ENCODE assay signal across 8 cellular contexts in the genomic region with DNA sequence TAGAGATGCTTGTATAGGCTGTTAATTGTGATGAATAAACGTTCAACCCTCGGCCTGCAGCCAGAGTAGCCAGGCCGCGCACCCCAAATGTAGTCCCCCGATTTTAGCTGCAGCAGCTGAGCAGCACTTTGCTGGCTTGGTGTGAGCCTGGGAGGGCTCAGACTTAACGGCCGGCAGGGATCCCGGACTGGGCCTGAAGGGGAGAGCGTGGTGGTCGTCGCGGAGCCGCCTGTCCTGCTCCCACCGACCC. TPM values are rescaled to one million over a fixed set of nuclear protein-coding genes. Genes with fewer than 3 reads are reported as not detected.
A peak's percentile ranks its signal among the peaks of the same experiment; 100 is the strongest.
DNase-seq lines count a peak whose midpoint lies in the region; ATAC-seq and TF ChIP-seq lines count a peak whose summit lies in the region.

No MANE protein-coding gene starts in this region.

- intact Hi-C loops in Caco-2 (cut with micrococcal nuclease; ENCODE audit: unreplicated experiment): loop anchor here (1.0 to 2.0 kb wide), 3 partner anchors 13 to 147 kb away; a partner anchor contains a TSS
- intact Hi-C loops in esophagus squamous epithelium (cut with DNase I): no loop called here

- ATAC-seq in HG02973 (IDR thresholded peaks at IDR 0.05; ENCODE audit: unreplicated experiment): no peak
- no peak for ATAC-seq in HG02870 (IDR thresholded peaks at IDR 0.05; ENCODE audit: unreplicated experiment)

- DNase-seq in Caco-2 (peak in 1 of 2 experiments; percentile 13), SJSA1 (ENCODE audit: low read depth in 1 of 2, low spot score in 2 of 2) (no peak), esophagus squamous epithelium (lab: John Stamatoyannopoulos, UW) (no peak), NCI-H510A (lab: John Stamatoyannopoulos, UW) (no peak), cerebellum (ENCODE audit: low spot score) (no peak)

- no peaks in the 10 kb centered on the region for H3K79me2 ChIP-seq in parathyroid adenoma

- H3K27ac Mint-ChIP-seq in Caco-2 (ENCODE audit: unreplicated experiment): peak overlapping the region; percentile 91

- no peaks in the 10 kb centered on the region for H3K9me3 Mint-ChIP-seq in Caco-2 (ENCODE audit: unreplicated experiment)

- H2AFZ ChIP-seq in parathyroid adenoma: peak overlapping the region; percentile 82

- H3K4me3 Mint-ChIP-seq in Caco-2 (ENCODE audit: unreplicated experiment): peak overlapping the region; percentile 75

- H3K9ac ChIP-seq in parathyroid adenoma: no peak overlapping the region

- H3K27ac ChIP-seq in SJSA1 (peak overlapping the region; percentile 58; the same call in 1 of the 2 replicates), esophagus squamous epithelium (peak overlapping the region; percentile 84 to 89 (median 84)), parathyroid adenoma (peak overlapping the region; percentile 83)

- no peaks in the 10 kb centered on the region for H3K27me3 Mint-ChIP-seq in Caco-2 (ENCODE audit: insufficient read depth, unreplicated experiment)

- BruUV-seq in Caco-2 (replicated peaks; lab: Mats Ljungman, UMichigan): TSS peak; percentile 15

- no peak for TF ChIP-seq CTCF in Caco-2 (IDR thresholded peaks at IDR 0.05; ENCODE audit: insufficient read depth in 1 of 2, low read depth in 1 of 2, low read length in 1 of 2, severe bottlenecking in 1 of 2, unreplicated experiment in 1 of 2)
- no peak for TF ChIP-seq CTCF in esophagus squamous epithelium (IDR thresholded peaks at IDR 0.05)
- TF ChIP-seq CTCF in parathyroid adenoma (IDR thresholded peaks at IDR 0.05): no peak

- peaks cover 10% of the 10 kb centered on the region for H3K4me1 Mint-ChIP-seq in Caco-2 (ENCODE audit: low read depth, unreplicated experiment)

- WGBS in esophagus squamous epithelium, 2 donors: no CpG with 5 or more reads among the region's 14 CpGs

- H3K4me3 ChIP-seq in Caco-2 (ENCODE audit: low read depth, low read length) (peak overlapping the region; percentile 70), SJSA1 (peak overlapping the region; percentile 51), esophagus squamous epithelium (peak overlapping the region; percentile 71 to 81 (median 76)), parathyroid adenoma (ENCODE audit: low read depth, low read length) (peak overlapping the region; percentile 69)

- peaks cover 3% of the 10 kb centered on the region for H3K36me3 ChIP-seq in Caco-2 (ENCODE audit: control insufficient read depth, insufficient read depth, low read length)
- peaks cover 88% of the 10 kb centered on the region for H3K36me3 ChIP-seq in SJSA1
- peaks cover 23 to 47% (median 32%) of the 10 kb centered on the region in 3 donors for H3K36me3 ChIP-seq in esophagus squamous epithelium
- H3K36me3 ChIP-seq in parathyroid adenoma (ENCODE audit: control insufficient read depth, insufficient read depth, low read length): no peaks in the 10 kb centered on the region

- POLR2A ChIA-PET in Caco-2 (lab: Charles Lee): interaction anchor here (0.6 to 1.5 kb wide), 6 partner anchors 12 to 68 kb away, joined by 3 to 10 read pairs (median 3); a partner anchor contains a TSS

- H3K9me3 ChIP-seq in Caco-2: no peaks in the 10 kb centered on the region
- no peaks in the 10 kb centered on the region for H3K9me3 ChIP-seq in SJSA1 (replicated peaks)
- no peaks in the 10 kb centered on the region for H3K9me3 ChIP-seq in esophagus squamous epithelium
- no peaks in the 10 kb centered on the region for H3K9me3 ChIP-seq in parathyroid adenoma (ENCODE audit: control insufficient read depth, low read length)

- no peaks in the 10 kb centered on the region for H3K27me3 ChIP-seq in Caco-2 (replicated peaks; ENCODE audit: control insufficient read depth, insufficient read depth, low read length)
- no peaks in the 10 kb centered on the region for H3K27me3 ChIP-seq in SJSA1 (replicated peaks)
- H3K27me3 ChIP-seq in esophagus squamous epithelium: no peaks in the 10 kb centered on the region
- no peaks in the 10 kb centered on the region for H3K27me3 ChIP-seq in parathyroid adenoma (ENCODE audit: control insufficient read depth, insufficient read depth, low read length)

- peaks cover 81% of the 10 kb centered on the region for H3K36me3 Mint-ChIP-seq in Caco-2 (ENCODE audit: insufficient read depth, unreplicated experiment)

- peaks cover 12% of the 10 kb centered on the region for H3K4me1 ChIP-seq in Caco-2
- H3K4me1 ChIP-seq in SJSA1 (replicated peaks): peaks cover 21% of the 10 kb centered on the region
- peaks cover 14 to 47% (median 23%) of the 10 kb centered on the region in 3 donors for H3K4me1 ChIP-seq in esophagus squamous epithelium
- H3K4me1 ChIP-seq in parathyroid adenoma: peaks cover 31% of the 10 kb centered on the region

- H3K4me2 ChIP-seq in parathyroid adenoma (ENCODE audit: low read length): peak overlapping the region; percentile 88

- CTCF ChIA-PET in Caco-2 (lab: Charles Lee): interaction anchor here (1.0 to 1.5 kb wide), 3 partner anchors 12 to 17 kb away, joined by 3 to 4 read pairs (median 4); a partner anchor contains a TSS

- no peak for TF ChIP-seq POLR2A in esophagus squamous epithelium (IDR thresholded peaks at IDR 0.05)

RNA-seq across cellular contexts. Expression of a gene that starts 11.9 kb away (rescaled TPM):
- 18.9 and 20.6 TPM in 2 replicates for total RNA-seq in Caco-2 (2022)
- total RNA-seq in SJSA1 (2014; rRNA removed; shearing (Covaris generic)): 13.2 and 19.6 TPM in 2 replicates
- total RNA-seq in esophagus squamous epithelium: 10 to 100 TPM in 1 of 4 donors, 1 to 10 TPM in 3; 5.0 to 11.4 (median 6.2) TPM
- 13.2 TPM for total RNA-seq in cerebellum

RNA-seq across cellular contexts. Expression of a gene that starts 12.9 kb away (rescaled TPM):
- total RNA-seq in Caco-2 (2022) (94.0 and 97.6 TPM in 2 replicates), esophagus squamous epithelium (10 to 100 TPM; 53.8 to 81.1 (median 73.4) TPM), cerebellum (71.0 TPM)
- 70.7 and 103 TPM in 2 replicates for total RNA-seq in SJSA1 (2014; rRNA removed; shearing (Covaris generic))

RNA-seq across cellular contexts. Expression of a gene that starts 13.2 kb away (rescaled TPM):
- 4.0 and 4.5 TPM in 2 replicates for total RNA-seq in Caco-2 (2022)
- total RNA-seq in SJSA1 (2014; rRNA removed; shearing (Covaris generic)): 1.1 and 9.5 TPM in 2 replicates
- total RNA-seq in esophagus squamous epithelium: 1 to 10 TPM in 3 of 4 donors, not detected in 1; 1.3 to 5.0 (median 3.4) TPM
- 5.2 TPM for total RNA-seq in cerebellum

RNA-seq across cellular contexts. Expression of a gene that starts 26.8 kb away (rescaled TPM):
- total RNA-seq in Caco-2 (2022) (40.8 and 48.6 TPM in 2 replicates), esophagus squamous epithelium (10 to 100 TPM; 18.6 to 27.8 (median 21.7) TPM), cerebellum (11.2 TPM)
- 35.3 and 39.0 TPM in 2 replicates for total RNA-seq in SJSA1 (2014; rRNA removed; shearing (Covaris generic))
